8 cellular contexts compared by ENCODE assay signal in the genomic region with DNA sequence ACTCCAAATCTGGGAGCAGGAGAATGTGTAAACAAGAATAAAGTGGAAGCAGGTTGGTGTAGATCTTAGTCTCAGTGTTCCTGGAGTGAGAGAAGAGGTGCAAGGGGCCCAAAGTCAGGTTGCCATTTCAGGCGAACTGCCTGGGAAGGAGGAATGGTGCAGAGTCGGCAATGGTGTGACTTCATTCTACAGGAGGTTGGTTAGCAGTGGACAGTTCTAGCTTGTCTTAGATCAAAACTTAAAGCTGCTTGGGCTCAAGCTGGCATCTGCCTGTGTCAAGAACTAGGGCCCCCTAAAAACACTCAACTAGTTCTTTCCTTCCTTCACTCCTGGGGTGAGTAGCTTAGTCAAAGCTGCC. TPM values are rescaled to one million over a fixed set of nuclear protein-coding genes. Genes with fewer than 3 reads are reported as not detected.
A peak's percentile ranks its signal among the peaks of the same experiment; 100 is the strongest.
DNase-seq lines count a peak whose midpoint lies in the region; ATAC-seq and TF ChIP-seq lines count a peak whose summit lies in the region.

No MANE protein-coding gene starts in this region.

- H3K36me3 ChIP-seq in GM23338 (ENCODE audit: insufficient read depth): peaks cover 3% of the 10 kb centered on the region; the same call in 1 of the 2 replicates
- H3K36me3 ChIP-seq in smooth muscle cell (ENCODE audit: low read depth): no peaks in the 10 kb centered on the region

- no peaks in the 10 kb centered on the region for H3K9me3 ChIP-seq in smooth muscle cell (replicated peaks; ENCODE audit: low read depth)

- H3K4me3 ChIP-seq in GM23338 (no peak overlapping the region), fibroblast of pulmonary artery (replicated peaks; ENCODE audit: low read depth, low read length) (peak overlapping the region; percentile 17), smooth muscle cell (no peak overlapping the region)

- no peaks in the 10 kb centered on the region for H3K9me3 Mint-ChIP-seq in GM23338

- H3K4me2 ChIP-seq in GM23338: no peak overlapping the region
- H3K4me2 ChIP-seq in smooth muscle cell: peak overlapping the region; percentile 58

- peaks cover 22% of the 10 kb centered on the region for H3K27me3 Mint-ChIP-seq in GM23338 (ENCODE audit: insufficient read depth, low read depth, poor library complexity)

- 87% methylated on average over 2 of the region's 2 CpGs for WGBS in smooth muscle cell (ENCODE audit: low lambda C conversion rate)

- no peak overlapping the region for H2AFZ ChIP-seq in GM23338
- H2AFZ ChIP-seq in smooth muscle cell (ENCODE audit: low read depth): no peak overlapping the region

- H3K27ac Mint-ChIP-seq in GM23338: peak overlapping the region; percentile 75; the same call in 1 of the 2 replicates

- H3K79me2 ChIP-seq in GM23338 (replicated peaks; ENCODE audit: insufficient read depth) (0 out of 2 replicates have a peak, but pooled peaks cover 4% of the 10 kb centered on the region), smooth muscle cell (ENCODE audit: low read depth) (peaks cover 13% of the 10 kb centered on the region)

- H3K9ac ChIP-seq in smooth muscle cell (ENCODE audit: low read depth): no peak overlapping the region

- peak overlapping the region; percentile 32; the same call in 1 of the 2 replicates for H3K27ac ChIP-seq in GM23338 (ENCODE audit: low read depth)
- H3K27ac ChIP-seq in VCaP: peak overlapping the region; percentile 99
- H3K27ac ChIP-seq in smooth muscle cell (ENCODE audit: low read depth): peak overlapping the region; percentile 89

- TF ChIP-seq CTCF in GM23338 (conservative IDR thresholded peaks at IDR 0.05; ENCODE audit: low read depth in 2 of 2) (no peak), VCaP (conservative IDR thresholded peaks at IDR 0.05) (no peak), fibroblast of pulmonary artery (IDR thresholded peaks at IDR 0.05; ENCODE audit: low read length, missing control alignments) (no peak), smooth muscle cell (IDR thresholded peaks at IDR 0.05; ENCODE audit: borderline replicate concordance, insufficient read depth, poor library complexity, severe bottlenecking) (no peak)

- peaks cover 15% of the 10 kb centered on the region; the same call in 1 of the 2 replicates for H3K27me3 ChIP-seq in GM23338 (ENCODE audit: insufficient read depth)
- H3K27me3 ChIP-seq in smooth muscle cell (ENCODE audit: low read depth): peaks cover 23% of the 10 kb centered on the region

- no peaks in the 10 kb centered on the region for H3F3A ChIP-seq in GM23338 (replicated peaks; ENCODE audit: low read depth)
- peaks cover 12% of the 10 kb centered on the region for H3F3A ChIP-seq in smooth muscle cell (ENCODE audit: low read depth)

- peaks cover 44% of the 10 kb centered on the region for H3K36me3 Mint-ChIP-seq in GM23338 (ENCODE audit: low read depth)

- H4K20me1 ChIP-seq in GM23338 (replicated peaks; ENCODE audit: insufficient read depth) (no peaks in the 10 kb centered on the region), smooth muscle cell (ENCODE audit: low read depth) (no peaks in the 10 kb centered on the region)

- peaks cover 47% of the 10 kb centered on the region for H3K4me1 Mint-ChIP-seq in GM23338

- DNase-seq in GM23338 (ENCODE audit: low spot score) (no peak), fibroblast of pulmonary artery (ENCODE audit: low read depth) (no peak), smooth muscle cell (lab: John Stamatoyannopoulos, UW; ENCODE audit: unreplicated experiment) (no peak), NCI-H146 (lab: John Stamatoyannopoulos, UW) (no peak), Ammon's horn (ENCODE audit: low spot score) (no peak), NCI-H146 treated with DMSO at 0.1 percent for 48 hours (lab: John Stamatoyannopoulos, UW; ENCODE audit: unreplicated experiment) (no peak), kidney tubule cell (ENCODE audit: low spot score) (no peak)

- ATAC-seq in GM23338: no peak

- no peak overlapping the region; the same call in 2 of the 3 replicates for H3K4me3 Mint-ChIP-seq in GM23338

- no peaks in the 10 kb centered on the region for H3K9me2 ChIP-seq in GM23338 (ENCODE audit: insufficient read depth)

- H3K4me1 ChIP-seq in GM23338 (ENCODE audit: insufficient read depth) (peaks cover 15% of the 10 kb centered on the region), smooth muscle cell (ENCODE audit: low read depth) (peaks cover 20% of the 10 kb centered on the region)

TF ChIP-seq in GM23338, 12 proteins besides CTCF, POLR2A, EP300 and RAD21 (continues in another document):
- TF ChIP-seq EZH2 (IDR thresholded peaks at IDR 0.05; ENCODE audit: low read depth, unreplicated experiment): no peak
- TF ChIP-seq JUNB (IDR thresholded peaks at IDR 0.05; ENCODE audit: unreplicated experiment): no peak
- no peak for TF ChIP-seq REST (IDR thresholded peaks at IDR 0.05; ENCODE audit: unreplicated experiment)
- no peak for TF ChIP-seq EZH2phosphoT487 (IDR thresholded peaks at IDR 0.05; ENCODE audit: unreplicated experiment)
- TF ChIP-seq NANOG (IDR thresholded peaks at IDR 0.05; ENCODE audit: borderline replicate concordance): no peak
- TF ChIP-seq ZNF114 (CRISPR knock-in tag; IDR thresholded peaks at IDR 0.05): no peak
- TF ChIP-seq, protein P1, sequence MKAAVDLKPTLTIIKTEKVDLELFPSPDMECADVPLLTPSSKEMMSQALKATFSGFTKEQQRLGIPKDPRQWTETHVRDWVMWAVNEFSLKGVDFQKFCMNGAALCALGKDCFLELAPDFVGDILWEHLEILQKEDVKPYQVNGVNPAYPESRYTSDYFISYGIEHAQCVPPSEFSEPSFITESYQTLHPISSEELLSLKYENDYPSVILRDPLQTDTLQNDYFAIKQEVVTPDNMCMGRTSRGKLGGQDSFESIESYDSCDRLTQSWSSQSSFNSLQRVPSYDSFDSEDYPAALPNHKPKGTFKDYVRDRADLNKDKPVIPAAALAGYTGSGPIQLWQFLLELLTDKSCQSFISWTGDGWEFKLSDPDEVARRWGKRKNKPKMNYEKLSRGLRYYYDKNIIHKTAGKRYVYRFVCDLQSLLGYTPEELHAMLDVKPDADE (IDR thresholded peaks at IDR 0.05): no peak
- no peak for TF ChIP-seq CREB1 (CRISPR knock-in tag; IDR thresholded peaks at IDR 0.05; ENCODE audit: low read depth)
- no peak for TF ChIP-seq STAT1 (IDR thresholded peaks at IDR 0.05; ENCODE audit: unreplicated experiment)

RNA-seq across cellular contexts. Expression of gene STK16, which starts 3.5 kb away (rescaled TPM):
- total RNA-seq in GM23338 (2014; rRNA removed; shearing (Covaris generic)): 12.1 and 17.0 TPM in 2 replicates
- polyA plus RNA-seq in GM23338 (2016; fragmentation: Nextera tagmentation; extraction: Ambion mirVana): 3.1 and 3.4 TPM in 2 replicates
- 15.2 and 17.8 TPM in 2 replicates for total RNA-seq in smooth muscle cell
- polyA plus RNA-seq in smooth muscle cell: 8.8 and 9.6 TPM in 2 replicates

RNA-seq across cellular contexts. Expression of gene GLB1L, which starts 3.6 kb away (rescaled TPM):
- total RNA-seq in GM23338 (2014; rRNA removed; shearing (Covaris generic)): 5.4 and 5.6 TPM in 2 replicates
- polyA plus RNA-seq in GM23338 (2016; fragmentation: Nextera tagmentation; extraction: Ambion mirVana) (1.7 TPM in 2 replicates), smooth muscle cell (2.8 and 4.1 TPM in 2 replicates)
- total RNA-seq in smooth muscle cell: 4.2 and 26.4 TPM in 2 replicates

RNA-seq across cellular contexts. Expression of gene TUBA4B, which starts 4.2 kb away (rescaled TPM):
- total RNA-seq in GM23338 (2014; rRNA removed; shearing (Covaris generic)): 0.14 TPM in 1 of 2 replicates, not detected in the other
- polyA plus RNA-seq in GM23338 (2016; fragmentation: Nextera tagmentation; extraction: Ambion mirVana) (0.17 TPM in 1 of 2 replicates, not detected in the other), smooth muscle cell (not detected in 2 replicates)
- total RNA-seq in smooth muscle cell: not detected in 2 replicates

RNA-seq across cellular contexts. Expression of gene TUBA4A, which starts 4.9 kb away (rescaled TPM):
- 77.7 and 89.6 TPM in 2 replicates for total RNA-seq in GM23338 (2014; rRNA removed; shearing (Covaris generic))
- polyA plus RNA-seq in GM23338 (2016; fragmentation: Nextera tagmentation; extraction: Ambion mirVana) (43.3 and 44.3 TPM in 2 replicates), smooth muscle cell (29.4 and 86.5 TPM in 2 replicates)
- 44.0 and 53.2 TPM in 2 replicates for total RNA-seq in smooth muscle cell

RNA-seq across cellular contexts. Expression of gene ANKZF1, which starts 19.2 kb away (rescaled TPM):
- total RNA-seq in GM23338 (2014; rRNA removed; shearing (Covaris generic)): 51.2 and 61.9 TPM in 2 replicates
- polyA plus RNA-seq in GM23338 (2016; fragmentation: Nextera tagmentation; extraction: Ambion mirVana): 29.9 TPM in 2 replicates
- total RNA-seq in smooth muscle cell: 35.1 and 52.6 TPM in 2 replicates
- 31.7 and 60.5 TPM in 2 replicates for polyA plus RNA-seq in smooth muscle cell

Comparison
In these comparisons a context has a peak if more than half of its experiments do, and no peak if none do; other contexts are left out.
1. H3K27ac ChIP-seq: peak in every context shown above with its lines; median percentile 99 in VCaP; 89 in smooth muscle cell; 32 in GM23338.